In genomic region chr10:34205452-34205851, GRCh38 we compare ENCODE assay signal across 19 cellular contexts.
DNase-seq lines count a peak whose midpoint lies in the region; ATAC-seq, FAIRE-seq and TF ChIP-seq lines count a peak whose summit lies in the region.
"Had no signal": no experiment of that assay in that cellular context is flagged by ENCODE, and none has a peak within 500 bp of the region (broad histone marks: within the 10 kb centered on the region; RNA-seq: fewer than 3 reads in every experiment).

No MANE protein-coding gene starts in this region.

- SMC1A ChIA-PET in GM12878 (lab: Charles Lee; ENCODE audit: uncharacterized antibody, unreplicated experiment): interaction anchor here (1.3 to 1.4 kb wide), 2 partner anchors 18 to 61 kb away, joined by 4 read pairs; no protein-coding TSS in a partner anchor

- BruUV-seq in GM12878 (replicated peaks; lab: Mats Ljungman, UMichigan) (no TSS peak), mammary epithelial cell (replicated peaks; lab: Mats Ljungman, UMichigan) (no TSS peak)

- POLR2A ChIA-PET in GM12878 (lab: Charles Lee): no interaction called here
- POLR2A ChIA-PET in activated CD4-positive, alpha-beta memory T cell treated with anti-CD3 and anti-CD28 coated beads for 36 hours (lab: Charles Lee): no interaction called here

- no peaks in the 10 kb centered on the region for H3K4me1 ChIP-seq in GM12878 (ENCODE audit: control insufficient read depth, insufficient read depth, low read length)
- H3K4me1 ChIP-seq in mammary epithelial cell (ENCODE audit: insufficient read depth, low read length): no peaks in the 10 kb centered on the region
- H3K4me1 ChIP-seq in osteoblast (ENCODE audit: insufficient read depth, low read length): no peaks in the 10 kb centered on the region

- no peak overlapping the region for H3K4me3 Mint-ChIP-seq in activated CD4-positive, alpha-beta memory T cell treated with anti-CD3 and anti-CD28 coated beads for 36 hours
- H3K4me3 Mint-ChIP-seq: activated CD4-positive, alpha-beta memory T cell treated with anti-CD3 and anti-CD28 coated beads, Interleukin-2, amount 10 ng/mL, durations not matched to agents 7 days and 5 days; activated naive CD8-positive, alpha-beta T cell treated with anti-CD3 and anti-CD28 coated beads for 36 hours; activated T-cell treated with anti-CD3 and anti-CD28 coated beads, Interleukin-2, amount 50 U/mL, for 4 hours; dendritic cell treated with granulocyte-macrophage colony-stimulating factor and Interleukin-4, amounts not matched to agents 40 ng/mL and 50 ng/mL, for 4 days had no signal

- no peak for TF ChIP-seq POLR2A in GM12878 (IDR thresholded peaks at IDR 0.05; ENCODE audit: low read depth, low read length)

- no peaks in the 10 kb centered on the region for H3K4me1 Mint-ChIP-seq in activated CD4-positive, alpha-beta memory T cell treated with anti-CD3 and anti-CD28 coated beads for 36 hours (ENCODE audit: low read depth)
- H3K4me1 Mint-ChIP-seq: activated CD4-positive, alpha-beta memory T cell treated with anti-CD3 and anti-CD28 coated beads, Interleukin-2, amount 10 ng/mL, durations not matched to agents 7 days and 5 days had no signal

- FAIRE-seq in GM12878 (lab: Jason Lieb, UNC): no peak

- H3K9ac ChIP-seq in GM12878 (ENCODE audit: control insufficient read depth, insufficient read depth, low read length) (no peak overlapping the region), mammary epithelial cell (ENCODE audit: insufficient read depth, low read length) (no peak overlapping the region)

- no peak overlapping the region for H2AFZ ChIP-seq in GM12878 (ENCODE audit: control insufficient read depth, low read depth, low read length)
- no peak overlapping the region for H2AFZ ChIP-seq in mammary epithelial cell (ENCODE audit: low read depth, low read length)
- no peak overlapping the region for H2AFZ ChIP-seq in osteoblast (ENCODE audit: low read length)

- peaks cover 11% of the 10 kb centered on the region for H3K27me3 Mint-ChIP-seq in activated CD4-positive, alpha-beta memory T cell treated with anti-CD3 and anti-CD28 coated beads for 36 hours
- H3K27me3 Mint-ChIP-seq: activated CD4-positive, alpha-beta memory T cell treated with anti-CD3 and anti-CD28 coated beads, Interleukin-2, amount 10 ng/mL, durations not matched to agents 7 days and 5 days; activated naive CD8-positive, alpha-beta T cell treated with anti-CD3 and anti-CD28 coated beads for 36 hours had no signal

- in situ Hi-C loops in GM12878 (cut with MboI): no loop called here
- in situ Hi-C loops in mammary epithelial cell (cut with MboI; ENCODE audit: low sequenced_read_pairs in 2 of 2): no loop called here

- no peaks in the 10 kb centered on the region for H3K9me3 Mint-ChIP-seq in activated CD4-positive, alpha-beta memory T cell treated with anti-CD3 and anti-CD28 coated beads for 36 hours
- H3K9me3 Mint-ChIP-seq: activated CD4-positive, alpha-beta memory T cell treated with anti-CD3 and anti-CD28 coated beads, Interleukin-2, amount 10 ng/mL, durations not matched to agents 7 days and 5 days; activated naive CD8-positive, alpha-beta T cell treated with anti-CD3 and anti-CD28 coated beads for 36 hours; activated T-cell treated with anti-CD3 and anti-CD28 coated beads, Interleukin-2, amount 50 U/mL, for 4 hours; dendritic cell treated with granulocyte-macrophage colony-stimulating factor and Interleukin-4, amounts not matched to agents 40 ng/mL and 50 ng/mL, for 4 days had no signal

- TF ChIP-seq EP300 in GM12878 (IDR thresholded peaks at IDR 0.05; ENCODE audit: borderline replicate concordance in 1 of 2, control insufficient read depth in 1 of 2, low read depth in 2 of 2, low read length in 2 of 2): no peak

- TF ChIP-seq RAD21 in GM12878 (IDR thresholded peaks at IDR 0.05; ENCODE audit: insufficient read depth, low read depth, low read length): no peak

- intact Hi-C loops in GM12878 (cut with micrococcal nuclease; ENCODE audit: unreplicated experiment) (no loop called here), mammary epithelial cell (cut with micrococcal nuclease) (no loop called here)
- intact Hi-C loops in activated CD4-positive, alpha-beta memory T cell treated with anti-CD3 and anti-CD28 coated beads for 36 hours (cut with micrococcal nuclease): no loop called here

- H3K79me2 ChIP-seq in GM12878 (ENCODE audit: control insufficient read depth, insufficient read depth, low read length) (no peaks in the 10 kb centered on the region), mammary epithelial cell (ENCODE audit: insufficient read depth, low read length) (no peaks in the 10 kb centered on the region), osteoblast (ENCODE audit: insufficient read depth, low read length) (no peaks in the 10 kb centered on the region)

- H3K27me3 ChIP-seq in GM12878 (replicated peaks in 1 of 2; ENCODE audit: control insufficient read depth in 2 of 2, insufficient read depth in 2 of 2, low read length in 1 of 2): no peaks in the 10 kb centered on the region
- no peaks in the 10 kb centered on the region for H3K27me3 ChIP-seq in mammary epithelial cell (ENCODE audit: insufficient read depth, low read length)
- H3K27me3 ChIP-seq in osteoblast (ENCODE audit: insufficient read depth, low read length): no peaks in the 10 kb centered on the region

- H3K27ac ChIP-seq in GM12878 (ENCODE audit: control insufficient read depth, insufficient read depth) (no peak overlapping the region), mammary epithelial cell (ENCODE audit: insufficient read depth, low read depth, low read length) (no peak overlapping the region), osteoblast (ENCODE audit: low read depth, low read length) (no peak overlapping the region)

- WGBS in GM12878 (ENCODE audit: insufficient coverage, insufficient replicate concordance, low lambda C conversion rate, missing lambda C conversion rate): 22% methylated on average over 5 of the region's 5 CpGs
- 80% methylated on average over 5 of the region's 5 CpGs for WGBS in mammary epithelial cell (ENCODE audit: low coverage, missing lambda C conversion rate)

- H3K36me3 Mint-ChIP-seq in activated CD4-positive, alpha-beta memory T cell treated with anti-CD3 and anti-CD28 coated beads for 36 hours: no peaks in the 10 kb centered on the region
- H3K36me3 Mint-ChIP-seq: activated naive CD8-positive, alpha-beta T cell treated with anti-CD3 and anti-CD28 coated beads for 36 hours had no signal

- H3K4me2 ChIP-seq in GM12878 (ENCODE audit: control insufficient read depth, insufficient read depth): no peak overlapping the region
- H3K4me2 ChIP-seq in mammary epithelial cell (ENCODE audit: insufficient read depth, low read depth, low read length): no peak overlapping the region
- H3K4me2 ChIP-seq in osteoblast (ENCODE audit: insufficient read depth, low read length): no peak overlapping the region

- DNase-seq in Ammon's horn (ENCODE audit: low spot score): peak; percentile 46
- DNase-seq in GDM1 (lab: John Stamatoyannopoulos, UW): peak; percentile 91
- DNase-seq in Kasumi-1 (lab: John Stamatoyannopoulos, UW): peak; percentile 97 to 98
- no peak for DNase-seq in GM12878 (ENCODE audit: low read depth, low spot score)
- DNase-seq in NCI-H2171 (lab: John Stamatoyannopoulos, UW): no peak
- DNase-seq in activated CD4-positive, alpha-beta memory T cell treated with anti-CD3 and anti-CD28 coated beads for 36 hours: no peak
- DNase-seq in mammary epithelial cell: no peak
- DNase-seq in osteoblast (ENCODE audit: insufficient read length, low spot score, missing footprints): no peak
- DNase-seq: activated CD4-positive, alpha-beta memory T cell treated with anti-CD3 and anti-CD28 coated beads, Interleukin-2, amount 10 ng/mL, durations not matched to agents 7 days and 5 days; activated naive CD8-positive, alpha-beta T cell treated with anti-CD3 and anti-CD28 coated beads for 36 hours; activated T-cell treated with anti-CD3 and anti-CD28 coated beads, Interleukin-2, amount 50 U/mL, for 4 hours; HCEC 1CT; mesendoderm; NCI-H1105; NCI-H2227 treated with DMSO at 0.1 percent for 48 hours; SHP77 treated with DMSO at 0.1 percent for 48 hours; T1000 had no signal

- H3K4me3 ChIP-seq in GM12878 (no peak overlapping the region), mammary epithelial cell (replicated peaks in 1 of 3; ENCODE audit: insufficient read depth in 1 of 3, low read depth in 2 of 3, low read length in 3 of 3) (no peak overlapping the region), osteoblast (ENCODE audit: insufficient read depth, low read length) (no peak overlapping the region)

- H3K27ac Mint-ChIP-seq in activated CD4-positive, alpha-beta memory T cell treated with anti-CD3 and anti-CD28 coated beads for 36 hours: no peak overlapping the region
- H3K27ac Mint-ChIP-seq: activated CD4-positive, alpha-beta memory T cell treated with anti-CD3 and anti-CD28 coated beads, Interleukin-2, amount 10 ng/mL, durations not matched to agents 7 days and 5 days; activated naive CD8-positive, alpha-beta T cell treated with anti-CD3 and anti-CD28 coated beads for 36 hours; dendritic cell treated with granulocyte-macrophage colony-stimulating factor and Interleukin-4, amounts not matched to agents 40 ng/mL and 50 ng/mL, for 4 days had no signal

- no peaks in the 10 kb centered on the region for H3K9me3 ChIP-seq in GM12878 (replicated peaks; ENCODE audit: control insufficient read depth, insufficient read depth, low read length)
- H3K9me3 ChIP-seq in mammary epithelial cell (replicated peaks; ENCODE audit: insufficient read depth, low read length): no peaks in the 10 kb centered on the region
- H3K9me3 ChIP-seq in osteoblast (ENCODE audit: low read depth, low read length): no peaks in the 10 kb centered on the region

- dilution Hi-C loops in mammary epithelial cell (cut with HindIII; ENCODE audit: low sequenced_read_pairs): no loop called here

- H4K20me1 ChIP-seq in GM12878 (ENCODE audit: control insufficient read depth, insufficient read depth) (no peaks in the 10 kb centered on the region), mammary epithelial cell (ENCODE audit: insufficient read depth, low read length) (no peaks in the 10 kb centered on the region), osteoblast (ENCODE audit: insufficient read depth, low read length) (no peaks in the 10 kb centered on the region)

- no peaks in the 10 kb centered on the region for H3K36me3 ChIP-seq in GM12878 (ENCODE audit: control insufficient read depth in 2 of 2, insufficient read depth in 2 of 2, low read length in 1 of 2)
- H3K36me3 ChIP-seq in mammary epithelial cell (ENCODE audit: insufficient read depth, low read length): no peaks in the 10 kb centered on the region
- H3K36me3 ChIP-seq in osteoblast (ENCODE audit: insufficient read depth, low read length): no peaks in the 10 kb centered on the region

- RAD21 ChIA-PET in GM12878 (lab: Charles Lee; ENCODE audit: unreplicated experiment): interaction anchor here (0.6 to 1.2 kb wide), 2 partner anchors 64 to 150 kb away, joined by 3 to 4 read pairs; no protein-coding TSS in a partner anchor

- CTCF ChIA-PET in GM12878 (lab: Yijun Ruan, JAX) (interaction anchor here (0.7 to 1.4 kb wide), 2 partner anchors 64 to 115 kb away, joined by 3 to 4 read pairs; no protein-coding TSS in a partner anchor), mammary epithelial cell (lab: Charles Lee; ENCODE audit: low non-redundant PET) (no interaction called here)
- CTCF ChIA-PET in activated CD4-positive, alpha-beta memory T cell treated with anti-CD3 and anti-CD28 coated beads for 36 hours (lab: Charles Lee): no interaction called here

- peak; percentile 57 for ATAC-seq in GM12878
- ATAC-seq: activated T-cell treated with anti-CD3 and anti-CD28 coated beads, Interleukin-2, amount 50 U/mL, for 4 hours; sciatic nerve had no signal

- TF ChIP-seq CTCF in GM12878 (IDR thresholded peaks at IDR 0.05 in 2 of 3, conservative IDR thresholded peaks at IDR 0.05 in 1 of 3; ENCODE audit: control insufficient read depth in 2 of 3, extremely low read depth in 1 of 3, insufficient read depth in 1 of 3, low read depth in 3 of 3, low read length in 3 of 3) (no peak), mammary epithelial cell (conservative IDR thresholded peaks at IDR 0.05 in 1 of 2, IDR thresholded peaks at IDR 0.05 in 1 of 2; ENCODE audit: extremely low read depth in 1 of 2, insufficient read depth in 1 of 2, low read depth in 1 of 2, low read length in 2 of 2) (no peak), osteoblast (IDR thresholded peaks at IDR 0.05; ENCODE audit: extremely low read depth, low read depth, low read length) (no peak)

Comparison
In these comparisons a context has a peak if more than half of its experiments do, and no peak if none do; other contexts are left out.
1. DNase-seq: peak in Ammon's horn (single experiment), GDM1 (single experiment) and Kasumi-1 (2 of 2); none in GM12878 (single experiment), NCI-H2171 (single experiment), activated CD4-positive, alpha-beta memory T cell treated with anti-CD3 and anti-CD28 coated beads for 36 hours (single experiment), mammary epithelial cell (single experiment) and osteoblast (single experiment).